In the genomic region with DNA sequence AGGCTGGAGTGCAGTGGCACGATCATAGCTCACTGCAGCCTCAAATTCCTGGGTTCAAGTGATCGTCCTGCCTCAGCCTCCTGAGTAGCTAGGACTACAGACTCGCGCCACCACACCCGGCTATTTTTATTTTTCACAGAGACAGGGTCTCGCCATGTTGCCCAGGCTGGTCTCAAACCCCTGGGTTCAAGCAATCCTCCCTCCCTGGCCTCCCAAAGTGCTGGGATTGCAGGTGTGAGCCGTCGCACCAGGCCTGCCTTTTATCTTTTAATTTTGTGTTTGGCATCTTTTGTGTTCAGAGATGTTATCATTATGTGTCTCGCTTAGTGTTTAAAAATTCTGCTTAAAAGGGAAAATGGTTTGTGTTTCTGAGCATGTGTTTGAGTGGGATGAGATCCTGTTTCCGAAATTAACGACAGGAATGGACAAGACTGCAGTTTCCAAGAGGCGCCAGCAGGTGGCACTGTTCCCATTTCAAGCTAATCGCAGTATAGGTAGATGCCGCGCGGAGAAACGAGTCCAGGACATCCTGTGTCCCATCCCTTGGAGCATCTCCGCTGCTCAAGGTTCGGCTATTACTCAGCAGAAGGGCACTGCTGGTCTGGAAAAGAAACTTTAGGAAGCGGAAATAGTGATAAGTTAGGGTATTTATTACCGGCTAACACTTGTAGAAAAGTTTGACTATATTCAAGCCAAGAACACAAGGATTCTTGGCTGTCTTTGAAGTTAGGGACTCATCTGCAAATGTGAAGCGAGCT, we compare ENCODE assay signal across 8 cellular contexts. TPM values are rescaled to one million over a fixed set of nuclear protein-coding genes. Genes with fewer than 3 reads are reported as not detected.
A peak's percentile ranks its signal among the peaks of the same experiment; 100 is the strongest.
DNase-seq lines count a peak whose midpoint lies in the region; ATAC-seq and TF ChIP-seq lines count a peak whose summit lies in the region.

No MANE protein-coding gene starts in this region.

- intact Hi-C loops in adrenal gland (cut with DNase I) (loop anchor here in 1 of 2 donors (5.0 to 10.0 kb wide), 2 partner anchors 54 to 187 kb away; no protein-coding TSS in a partner anchor), left ventricle myocardium inferior (cut with micrococcal nuclease) (loop anchor here (5.0 to 10.0 kb wide), 2 partner anchors 54 to 192 kb away; no protein-coding TSS in a partner anchor)

- H3K27ac ChIP-seq in adrenal gland (no peak overlapping the region), left ventricle myocardium inferior (replicated peaks) (no peak overlapping the region)

- H3K4me3 ChIP-seq in adrenal gland = no peak overlapping the region
- H3K4me3 ChIP-seq in left ventricle myocardium inferior = no peak overlapping the region
- H3K4me3 ChIP-seq in retinal pigment epithelial cell (ENCODE audit: low read length) = no peak overlapping the region

- no peaks in the 10 kb centered on the region for H3K9me3 ChIP-seq in adrenal gland (replicated peaks in 1 of 3)
- H3K9me3 ChIP-seq in left ventricle myocardium inferior (replicated peaks) = no peaks in the 10 kb centered on the region

- no peaks in the 10 kb centered on the region for H3K4me1 ChIP-seq in adrenal gland (replicated peaks in 1 of 2)
- no peaks in the 10 kb centered on the region for H3K4me1 ChIP-seq in left ventricle myocardium inferior

- peak; percentile 68 to 89 (median 88) for DNase-seq in NCI-H1417 (lab: John Stamatoyannopoulos, UW)
- peak; percentile 61 for DNase-seq in T follicular helper cell (ENCODE audit: low read depth)
- peak; percentile 72 to 94 (median 90) for DNase-seq in adrenal gland
- DNase-seq in left ventricle myocardium inferior = peak; percentile 83
- peak; percentile 13 for DNase-seq in retinal pigment epithelial cell (ENCODE audit: low read depth)

- H3K27me3 ChIP-seq in adrenal gland (no peaks in the 10 kb centered on the region), left ventricle myocardium inferior (ENCODE audit: low read depth) (no peaks in the 10 kb centered on the region)

- H3K36me3 ChIP-seq in adrenal gland (replicated peaks in 1 of 2) = no peaks in the 10 kb centered on the region
- no peaks in the 10 kb centered on the region for H3K36me3 ChIP-seq in left ventricle myocardium inferior

- 23 to 26% (median 25%) methylated on average over 22 of the region's 22 CpGs for WGBS in adrenal gland, 4 donors

- TF ChIP-seq CTCF in GM12873 (IDR thresholded peaks at IDR 0.05; ENCODE audit: insufficient read depth, low read depth, low read length, missing control alignments) = peak; percentile 92
- peak; percentile 87 to 97 (median 94) for TF ChIP-seq CTCF in adrenal gland (IDR thresholded peaks at IDR 0.05)
- TF ChIP-seq CTCF in left ventricle myocardium inferior (IDR thresholded peaks at IDR 0.05; ENCODE audit: borderline replicate concordance) = peak; percentile 95
- TF ChIP-seq CTCF in retinal pigment epithelial cell (conservative IDR thresholded peaks at IDR 0.05; ENCODE audit: low read depth, low read length) = peak; percentile 88

- ATAC-seq in HG02642 (IDR thresholded peaks at IDR 0.05; ENCODE audit: poor library complexity, unreplicated experiment) (peak; percentile 79), HG03196 (IDR thresholded peaks at IDR 0.05; ENCODE audit: unreplicated experiment) (no peak)

- no peak for TF ChIP-seq POLR2A in adrenal gland (IDR thresholded peaks at IDR 0.05)

RNA-seq across cellular contexts. Expression of gene ST7, which starts 23.0 kb away (rescaled TPM):
- total RNA-seq in adrenal gland = 10 to 100 TPM; 30.0 to 69.9 (median 36.7) TPM
- polyA plus RNA-seq in adrenal gland = 10 to 100 TPM; 15.7 to 58.6 (median 19.5) TPM
- total RNA-seq in left ventricle myocardium inferior = 28.5 TPM

Comparison
In these comparisons a context has a peak if more than half of its experiments do, and no peak if none do; other contexts are left out.
1. DNase-seq: peak in every context shown above with its lines; median percentile 90 in adrenal gland; 88 in NCI-H1417; 83 in left ventricle myocardium inferior; 61 in T follicular helper cell; 13 in retinal pigment epithelial cell.